ENCODE assay signal across 8 cellular contexts in the genomic region with DNA sequence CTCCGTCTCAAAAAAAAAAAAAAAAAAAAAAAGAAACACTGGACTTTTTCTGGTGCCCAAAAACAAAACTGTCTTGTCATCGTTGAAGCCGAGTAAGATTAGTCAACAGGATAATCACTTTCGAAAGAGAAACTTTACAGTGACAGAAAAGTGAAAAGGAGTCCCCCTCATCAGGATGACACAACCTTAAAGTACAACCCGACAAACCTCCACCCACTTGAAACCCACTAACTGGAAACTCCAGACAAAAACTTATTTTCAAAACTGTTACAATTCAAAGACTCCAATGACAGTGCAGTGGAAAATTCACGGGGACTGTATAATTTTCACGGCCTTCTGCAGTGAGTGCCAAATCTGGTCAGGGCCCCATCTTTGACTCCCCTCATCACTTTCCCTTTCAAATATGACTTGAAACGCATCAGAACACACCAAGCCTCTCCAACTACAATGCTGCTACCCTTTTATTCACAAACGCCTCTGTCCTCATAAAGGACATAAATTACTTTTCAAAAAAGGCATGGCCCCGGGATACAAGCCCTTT. TPM values are rescaled to one million over a fixed set of nuclear protein-coding genes. Genes with fewer than 3 reads are reported as not detected.
DNase-seq lines count a peak whose midpoint lies in the region; ATAC-seq and TF ChIP-seq lines count a peak whose summit lies in the region.

No MANE protein-coding gene starts in this region.

- TF ChIP-seq CTCF in PC-3 (conservative IDR thresholded peaks at IDR 0.05; ENCODE audit: low read depth, low read length), result no peak

- DNase-seq in PC-3, result no peak
- no peak for DNase-seq in left lobe of liver (ENCODE audit: low spot score)
- DNase-seq in stimulated activated CD4-positive, alpha-beta T cell treated with anti-CD3 and anti-CD28 coated beads, TNF-alpha, amount 100 ng/mL, for 4 hours (ENCODE audit: low read depth in 3 of 3), result peak; percentile 14 to 38 (median 26)
- DNase-seq in UCSD-AML1 (lab: John Stamatoyannopoulos, UW; ENCODE audit: unreplicated experiment), result no peak

- peaks cover 59% of the 10 kb centered on the region for H3K79me2 ChIP-seq in PC-3 (ENCODE audit: low read length)

- peak overlapping the region; percentile 80 for H2AFZ ChIP-seq in PC-3 (ENCODE audit: low read length)

- POLR2A ChIA-PET in PC-3 (lab: Charles Lee; ENCODE audit: unreplicated experiment), result interaction anchor here (0.6 to 1.1 kb wide), 3 partner anchors 9 to 49 kb away, joined by 3 to 4 read pairs (median 3); no protein-coding TSS in a partner anchor

- H3K27me3 ChIP-seq in PC-3 (ENCODE audit: low read length), result no peaks in the 10 kb centered on the region

- H3K4me2 ChIP-seq in PC-3 (ENCODE audit: low read length), result peak overlapping the region; percentile 84

- H3K4me1 ChIP-seq in PC-3 (ENCODE audit: insufficient read depth, low read length), result no peaks in the 10 kb centered on the region; the same call in 1 of the 2 replicates

- intact Hi-C loops in PC-3 (cut with micrococcal nuclease), result loop anchor here (10.0 kb wide), 1 partner anchor 99 kb away; no protein-coding TSS in a partner anchor

- H3K9me3 ChIP-seq in PC-3 (ENCODE audit: low read length), result no peaks in the 10 kb centered on the region

- no peaks in the 10 kb centered on the region for H3K9me2 ChIP-seq in PC-3 (replicated peaks; ENCODE audit: low read length)

- H3K27ac ChIP-seq in PC-3 (ENCODE audit: low read length) (no peak overlapping the region), angular gyrus (ENCODE audit: low read depth, low read length) (peak overlapping the region; percentile 84)

- peak overlapping the region; percentile 79 for H3K9ac ChIP-seq in PC-3 (ENCODE audit: low read length)

- no peaks in the 10 kb centered on the region for H3K36me3 ChIP-seq in PC-3 (ENCODE audit: low read depth, low read length)

- H3K4me3 ChIP-seq in PC-3 (ENCODE audit: low read length), result peak overlapping the region; percentile 73

- ATAC-seq in GM18502 (IDR thresholded peaks at IDR 0.05; ENCODE audit: poor library complexity, unreplicated experiment) (peak; percentile 57), HG02763 (IDR thresholded peaks at IDR 0.05; ENCODE audit: unreplicated experiment) (peak; percentile 65), PC-3 (peak; percentile 1), left lobe of liver (peak; percentile 3), GM21526 (IDR thresholded peaks at IDR 0.05; ENCODE audit: low FRiP score, unreplicated experiment) (no peak)

- BruUV-seq in PC-3 (replicated peaks; lab: Mats Ljungman, UMichigan), result no TSS peak

- CTCF ChIA-PET in PC-3 (lab: Charles Lee), result interaction anchor here (0.6 kb wide), 1 partner anchor 121 kb away, joined by 3 read pairs; no protein-coding TSS in a partner anchor

- H4K20me1 ChIP-seq in PC-3 (ENCODE audit: low read length), result no peaks in the 10 kb centered on the region

- H3F3A ChIP-seq in PC-3 (ENCODE audit: low read length, unreplicated experiment), result no peaks in the 10 kb centered on the region

RNA-seq across cellular contexts. Expression of gene DENND5A, which starts 1.2 kb away (rescaled TPM):
- total RNA-seq in PC-3 (2014; rRNA removed) (37.7 and 46.9 TPM in 2 replicates), left lobe of liver (15.5 TPM)

RNA-seq across cellular contexts. Expression of gene TMEM41B, which starts 50.5 kb away (rescaled TPM):
- total RNA-seq in PC-3 (2014; rRNA removed), result 83.6 and 87.6 TPM in 2 replicates
- total RNA-seq in left lobe of liver, result 22.7 TPM

Comparison
In these comparisons a context has a peak if more than half of its experiments do, and no peak if none do; other contexts are left out.
1. DNase-seq: peak in stimulated activated CD4-positive, alpha-beta T cell treated with anti-CD3 and anti-CD28 coated beads, TNF-alpha, amount 100 ng/mL, for 4 hours (3 of 3); none in PC-3 (single experiment), left lobe of liver (single experiment) and UCSD-AML1 (single experiment).